ENCODE assay signal across 1 cellular context in genomic region chr6:34414999-34415858, GRCh38.
A peak's percentile ranks its signal among the peaks of the same experiment; 100 is the strongest.
TF ChIP-seq lines count a peak whose summit lies in the region.

No MANE protein-coding gene starts in this region.

TF ChIP-seq in K562, 482 proteins besides CTCF, POLR2A, EP300 and RAD21 (continued from another document and continues in another):
- TF ChIP-seq BCOR (IDR thresholded peaks at IDR 0.05) (no peak; the same call in 1 of the 2 replicates), MED1 (CRISPR knock-in tag; IDR thresholded peaks at IDR 0.05; ENCODE audit: borderline replicate concordance) (no peak), CC2D1A (IDR thresholded peaks at IDR 0.05) (peak; percentile 73), E2F1 (CRISPR knock-in tag; IDR thresholded peaks at IDR 0.05) (no peak; the same call in 1 of the 2 replicates), ZSCAN29 (IDR thresholded peaks at IDR 0.05) (no peak), ATF4 (CRISPR knock-in tag; IDR thresholded peaks at IDR 0.05) (no peak), TAF15 (IDR thresholded peaks at IDR 0.05; ENCODE audit: low read depth, low read length) (no peak), RFX5 (IDR thresholded peaks at IDR 0.05; ENCODE audit: low read depth, low read length) (no peak), ZNF584 (CRISPR knock-in tag; IDR thresholded peaks at IDR 0.05; ENCODE audit: low read depth) (no peak), GATA2 (CRISPR knock-in tag; IDR thresholded peaks at IDR 0.05) (no peak), POU5F1 (IDR thresholded peaks at IDR 0.05; ENCODE audit: borderline replicate concordance, low read depth, low read length, partially characterized antibody) (peak; percentile 16), POLR2AphosphoS5 (IDR thresholded peaks at IDR 0.05; ENCODE audit: control insufficient read depth, insufficient read depth, low read depth, low read length) (peak; percentile 35; the same call in 1 of the 2 replicates), SOX6 (IDR thresholded peaks at IDR 0.05) (no peak), MITF (IDR thresholded peaks at IDR 0.05) (no peak), MTF1 (CRISPR knock-in tag; IDR thresholded peaks at IDR 0.05; ENCODE audit: borderline replicate concordance) (peak; percentile 46; the same call in 1 of the 2 replicates), ASH1L (IDR thresholded peaks at IDR 0.05; ENCODE audit: borderline replicate concordance, low read depth, partially characterized antibody) (no peak), CBFB (CRISPR knock-in tag; IDR thresholded peaks at IDR 0.05) (no peak), SRF (CRISPR knock-in tag; IDR thresholded peaks at IDR 0.05) (0 out of 4 replicates have a peak, but pooled peaks of 1 of the 2 experiments have one; percentile 29), ZNF518B (CRISPR knock-in tag; IDR thresholded peaks at IDR 0.05) (no peak), HNRNPLL (IDR thresholded peaks at IDR 0.05; ENCODE audit: low read depth, low read length, poor library complexity, severe bottlenecking) (no peak), THRA (IDR thresholded peaks at IDR 0.05) (no peak), NR2F6 (CRISPR knock-in tag; IDR thresholded peaks at IDR 0.05) (no peak), EZH2 (IDR thresholded peaks at IDR 0.05; ENCODE audit: borderline replicate concordance, low read depth, low read length) (no peak), ZSCAN32 (CRISPR knock-in tag; IDR thresholded peaks at IDR 0.05) (no peak), ZC3H8 (IDR thresholded peaks at IDR 0.05) (no peak), ZNF699 (CRISPR knock-in tag; IDR thresholded peaks at IDR 0.05; ENCODE audit: insufficient replicate concordance) (no peak), CCAR2 (IDR thresholded peaks at IDR 0.05; ENCODE audit: low read depth, low read length) (no peak), REST (CRISPR knock-in tag; IDR thresholded peaks at IDR 0.05; ENCODE audit: low read depth) (no peak), SMARCB1 (IDR thresholded peaks at IDR 0.05; ENCODE audit: insufficient read length, low read depth) (no peak), FOXM1 (IDR thresholded peaks at IDR 0.05; ENCODE audit: low read depth) (no peak), FOXM1 (CRISPR knock-in tag; IDR thresholded peaks at IDR 0.05; ENCODE audit: low read depth) (no peak), DEAF1 (CRISPR knock-in tag; IDR thresholded peaks at IDR 0.05) (peak; percentile 92), ELF4 (CRISPR knock-in tag; IDR thresholded peaks at IDR 0.05) (no peak), CHCHD3 (CRISPR knock-in tag; IDR thresholded peaks at IDR 0.05) (no peak), NR2C1 (IDR thresholded peaks at IDR 0.05) (no peak), NR2C1 (tag; IDR thresholded peaks at IDR 0.05) (0 out of 2 replicates have a peak, but pooled peaks have one; percentile 12), IRF1 (CRISPR knock-in tag; IDR thresholded peaks at IDR 0.05; ENCODE audit: borderline replicate concordance) (no peak), THAP7 (CRISPR knock-in tag; IDR thresholded peaks at IDR 0.05) (no peak), BACH1 (tag; IDR thresholded peaks at IDR 0.05) (no peak), CEBPG (CRISPR knock-in tag; IDR thresholded peaks at IDR 0.05) (no peak), CEBPG (tag; conservative IDR thresholded peaks at IDR 0.05 in 1 of 2, IDR thresholded peaks at IDR 0.05 in 1 of 2) (no peak), ZBTB1 (CRISPR knock-in tag; IDR thresholded peaks at IDR 0.05; ENCODE audit: borderline replicate concordance, low read depth) (no peak), PURB (CRISPR knock-in tag; IDR thresholded peaks at IDR 0.05; ENCODE audit: low read depth) (no peak), E4F1 (CRISPR knock-in tag; IDR thresholded peaks at IDR 0.05; ENCODE audit: borderline replicate concordance) (no peak), SNRNP70 (optimal IDR thresholded peaks at IDR 0.05; ENCODE audit: low read depth, low read length) (no peak)
